22 cellular contexts compared by ENCODE assay signal in the genomic region with DNA sequence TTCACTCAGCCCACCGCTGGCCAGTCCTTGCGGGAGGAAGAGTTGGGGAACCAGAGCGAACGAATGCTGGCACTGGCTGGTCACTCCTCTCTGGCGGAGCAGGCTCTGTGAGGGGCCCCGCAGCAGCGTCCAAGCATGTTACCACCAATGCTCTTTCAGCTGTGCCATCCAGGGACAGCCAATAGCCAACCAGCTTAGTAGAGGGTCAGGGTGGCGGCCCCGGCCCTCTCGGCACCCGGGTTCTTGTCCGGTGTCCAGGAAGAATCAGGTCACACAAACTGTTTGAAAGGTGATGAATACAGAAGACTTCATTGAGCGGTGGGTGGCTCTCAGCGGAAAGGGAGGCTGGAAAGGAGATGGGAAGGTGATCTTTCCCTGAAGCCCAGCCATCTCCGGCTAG.
DNase-seq lines count a peak whose midpoint lies in the region; ATAC-seq, FAIRE-seq and TF ChIP-seq lines count a peak whose summit lies in the region.
"Had no signal": no experiment of that assay in that cellular context is flagged by ENCODE, and none has a peak within 500 bp of the region (broad histone marks: within the 10 kb centered on the region; RNA-seq: fewer than 3 reads in every experiment).

No MANE protein-coding gene starts in this region.

- no peak overlapping the region for H2BK5ac ChIP-seq in neuronal stem cell (ENCODE audit: low read length)

- no peak overlapping the region for H2BK12ac ChIP-seq in neuronal stem cell (ENCODE audit: low read length)

- peak overlapping the region; percentile 35 for H3K18ac ChIP-seq in neuronal stem cell (ENCODE audit: low read length)

- no peak overlapping the region; the same call in 1 of the 2 replicates for H3K27ac Mint-ChIP-seq in GM23338
- H3K27ac Mint-ChIP-seq: B cell; CD4-positive, alpha-beta T cell; CD8-positive, alpha-beta T cell had no signal

- no CpG with 5 or more reads among the region's 15 CpGs for WGBS in neuronal stem cell (ENCODE audit: extremely low coverage in 2 of 2, insufficient read length in 2 of 2, insufficient replicate concordance in 1 of 2), 2 donors

- no peaks in the 10 kb centered on the region for H3K4me1 ChIP-seq in GM23338 (ENCODE audit: insufficient read depth)
- H3K4me1 ChIP-seq in neuronal stem cell (ENCODE audit: control insufficient read depth in 2 of 2, insufficient read depth in 1 of 2, low read depth in 1 of 2, low read length in 2 of 2): no peaks in the 10 kb centered on the region
- H3K4me1 ChIP-seq: A549; BLaER1 treated with 17β-estradiol and CSF1 and Interleukin-3, amounts not matched to agents 10 nM and 100 nM; Caco-2 had no signal

- H3K9ac ChIP-seq in neuronal stem cell (ENCODE audit: low read depth, low read length, poor library complexity): no peak overlapping the region
- H3K9ac ChIP-seq: BLaER1 treated with 17β-estradiol and CSF1 and Interleukin-3, amounts not matched to agents 10 nM and 100 nM had no signal

- no peak overlapping the region for H3K14ac ChIP-seq in neuronal stem cell (ENCODE audit: low read length)

- ATAC-seq in GM23338 (no peak), HG03457 (IDR thresholded peaks at IDR 0.05; ENCODE audit: unreplicated experiment) (no peak)
- ATAC-seq: A549; CD8-positive, alpha-beta T cell had no signal

- H3K27me3 ChIP-seq in GM23338 (ENCODE audit: insufficient read depth) (no peaks in the 10 kb centered on the region), neuronal stem cell (ENCODE audit: control insufficient read depth in 3 of 3, insufficient read depth in 3 of 3, low read depth in 1 of 3, low read length in 3 of 3) (no peaks in the 10 kb centered on the region)

- DNase-seq in activated gamma-delta T cell (lab: John Stamatoyannopoulos, UW) (peak; percentile 4), activated gamma-delta T cell treated with Interleukin-2 at 50 U/mL for 16 hours (no peak), GM23338 (ENCODE audit: low spot score) (no peak), neuronal stem cell (ENCODE audit: low spot score) (no peak), urothelium cell line (ENCODE audit: low spot score) (no peak), GM19239 (ENCODE audit: insufficient read length, low spot score) (no peak)
- DNase-seq: AML-193; Caco-2; Calu3; CD4-positive, alpha-beta T cell; CD8-positive, alpha-beta T cell; DMS79 treated with DMSO at 0.1 percent for 48 hours; GF-D8 had no signal

- H3K79me1 ChIP-seq in neuronal stem cell (ENCODE audit: low read depth, low read length): no peaks in the 10 kb centered on the region

- no peaks in the 10 kb centered on the region for H3K9me3 ChIP-seq in neuronal stem cell (replicated peaks in 1 of 2; ENCODE audit: control insufficient read depth in 2 of 2, insufficient read depth in 1 of 2, low read depth in 1 of 2, low read length in 2 of 2)
- H3K9me3 ChIP-seq: A549, Caco-2 had no signal

- H3K4me3 Mint-ChIP-seq in GM23338: no peak overlapping the region
- H3K4me3 Mint-ChIP-seq: B cell; CD4-positive, alpha-beta T cell; CD8-positive, alpha-beta T cell had no signal

- no peak overlapping the region for H2AK5ac ChIP-seq in neuronal stem cell (ENCODE audit: low read depth, low read length)

- peak overlapping the region; percentile 69 for H2AFZ ChIP-seq in GM23338
- H2AFZ ChIP-seq in neuronal stem cell (ENCODE audit: low read length): no peak overlapping the region

- H4K91ac ChIP-seq in neuronal stem cell (ENCODE audit: low read depth, low read length, poor library complexity): no peak overlapping the region

- no peak overlapping the region for H2BK15ac ChIP-seq in neuronal stem cell (ENCODE audit: low read length)

- H3K36me3 Mint-ChIP-seq in GM23338 (ENCODE audit: low read depth): no peaks in the 10 kb centered on the region
- H3K36me3 Mint-ChIP-seq: CD8-positive, alpha-beta T cell had no signal

- no peak overlapping the region for H3K4me3 ChIP-seq in GM23338
- no peak overlapping the region for H3K4me3 ChIP-seq in neuronal stem cell (ENCODE audit: low read length in 2 of 2)
- H3K4me3 ChIP-seq: A549; BLaER1 treated with 17β-estradiol and CSF1 and Interleukin-3, amounts not matched to agents 10 nM and 100 nM had no signal

- no peak overlapping the region for H4K8ac ChIP-seq in neuronal stem cell (ENCODE audit: low read depth, low read length)

- no peaks in the 10 kb centered on the region for H3F3A ChIP-seq in GM23338 (replicated peaks; ENCODE audit: low read depth)

- H3K4me1 Mint-ChIP-seq in GM23338: peaks cover 8% of the 10 kb centered on the region; the same call in 2 of the 3 replicates
- H3K4me1 Mint-ChIP-seq: B cell had no signal

- peaks cover 2% of the 10 kb centered on the region; the same call in 1 of the 3 replicates for H3K9me3 Mint-ChIP-seq in GM23338
- H3K9me3 Mint-ChIP-seq: CD4-positive, alpha-beta T cell; CD8-positive, alpha-beta T cell had no signal

- H3K4me2 ChIP-seq in GM23338 (no peak overlapping the region), neuronal stem cell (ENCODE audit: insufficient read depth, low read length, poor library complexity, severe bottlenecking) (no peak overlapping the region)
- H3K4me2 ChIP-seq: A549; BLaER1 treated with 17β-estradiol and CSF1 and Interleukin-3, amounts not matched to agents 10 nM and 100 nM had no signal

- H2BK120ac ChIP-seq in neuronal stem cell (ENCODE audit: low read depth, low read length): no peak overlapping the region

- TF ChIP-seq CTCF in GM23338 (conservative IDR thresholded peaks at IDR 0.05; ENCODE audit: low read depth in 2 of 2): no peak

- H3K4ac ChIP-seq in neuronal stem cell (ENCODE audit: low read length): no peak overlapping the region

- no peaks in the 10 kb centered on the region; the same call in 1 of the 2 replicates for H3K9me2 ChIP-seq in GM23338 (ENCODE audit: insufficient read depth)

- FAIRE-seq in urothelium cell line (lab: Jason Lieb, UNC) (peak; percentile 62), GM19239 (lab: Jason Lieb, UNC) (no peak)
- FAIRE-seq: A549, D721Med, G401.6, GM12891 had no signal

- H4K20me1 ChIP-seq in GM23338 (replicated peaks; ENCODE audit: insufficient read depth): no peaks in the 10 kb centered on the region
- H4K20me1 ChIP-seq: BLaER1 treated with 17β-estradiol and CSF1 and Interleukin-3, amounts not matched to agents 10 nM and 100 nM had no signal

- no peak overlapping the region for H3K27ac ChIP-seq in GM23338 (ENCODE audit: low read depth)
- no peak overlapping the region for H3K27ac ChIP-seq in neuronal stem cell (replicated peaks; ENCODE audit: low read length)
- H3K27ac ChIP-seq: 22Rv1; A549; BLaER1 treated with 17β-estradiol and CSF1 and Interleukin-3, amounts not matched to agents 10 nM and 100 nM; C4-2B had no signal

- peaks cover 4% of the 10 kb centered on the region for H3K27me3 Mint-ChIP-seq in GM23338 (ENCODE audit: insufficient read depth, low read depth, poor library complexity)

- H3K79me2 ChIP-seq in GM23338 (replicated peaks; ENCODE audit: insufficient read depth): no peaks in the 10 kb centered on the region

- H3K36me3 ChIP-seq in GM23338 (ENCODE audit: insufficient read depth): no peaks in the 10 kb centered on the region
- H3K36me3 ChIP-seq in neuronal stem cell (replicated peaks in 1 of 2; ENCODE audit: control insufficient read depth in 2 of 2, insufficient read depth in 2 of 2, low read length in 2 of 2): no peaks in the 10 kb centered on the region
- H3K36me3 ChIP-seq: BLaER1 treated with 17β-estradiol and CSF1 and Interleukin-3, amounts not matched to agents 10 nM and 100 nM had no signal

- H3K23ac ChIP-seq in neuronal stem cell (ENCODE audit: low read depth, low read length, poor library complexity): no peak overlapping the region

TF ChIP-seq in GM23338, 12 proteins besides CTCF, POLR2A, EP300 and RAD21 (continues in another document):
- no peak for TF ChIP-seq CREB1 (CRISPR knock-in tag; IDR thresholded peaks at IDR 0.05; ENCODE audit: low read depth)
- TF ChIP-seq POLR2AphosphoS5 (IDR thresholded peaks at IDR 0.05; ENCODE audit: low read depth): no peak
